In genomic region chr5:137359941-137360340, GRCh38 we compare ENCODE assay signal across 8 cellular contexts.
"Had no signal": no experiment of that assay in that cellular context is flagged by ENCODE, and none has a peak within 500 bp of the region (broad histone marks: within the 10 kb centered on the region; RNA-seq: fewer than 3 reads in every experiment).

No MANE protein-coding gene starts in this region.

- H3K4me1 ChIP-seq: HAP-1 had no signal

- H3K27ac ChIP-seq: HL-60 had no signal

- ATAC-seq: HCT116, HepG2 had no signal

- H3K9me3 ChIP-seq: HAP-1 had no signal

- FAIRE-seq: HepG2 had no signal

- DNase-seq: GOT3, H7, HFFc6 had no signal

- H3K4me3 ChIP-seq: GM23248, HAP-1 had no signal

- H3K36me3 ChIP-seq: HAP-1 had no signal
